Comparison of ENCODE assay signal across 10 cellular contexts in genomic region chr21:43734131-43734634, GRCh38. TPM values are rescaled to one million over a fixed set of nuclear protein-coding genes. Genes with fewer than 3 reads are reported as not detected.
DNase-seq lines count a peak whose midpoint lies in the region; ATAC-seq, FAIRE-seq and TF ChIP-seq lines count a peak whose summit lies in the region.
"Had no signal": no experiment of that assay in that cellular context is flagged by ENCODE, and none has a peak within 500 bp of the region (broad histone marks: within the 10 kb centered on the region; RNA-seq: fewer than 3 reads in every experiment).

No MANE protein-coding gene starts in this region.

- no peak overlapping the region for H3K4me3 Mint-ChIP-seq in activated naive CD8-positive, alpha-beta T cell treated with anti-CD3 and anti-CD28 coated beads, Interleukin-2, amount 50 U/mL, for 24 hours
- H3K4me3 Mint-ChIP-seq: T-helper 1 cell treated with Interleukin-12 subunit alpha and Interleukin-12 subunit beta and Interleukin-4 antibody, amounts not matched to agents 30 μg/mL and 1 μg/mL, for 36 hours had no signal

- H3K27me3 ChIP-seq in layer of hippocampus (ENCODE audit: control insufficient read depth, insufficient read depth, low read length) (no peaks in the 10 kb centered on the region), thymus (ENCODE audit: control insufficient read depth, insufficient read depth) (no peaks in the 10 kb centered on the region)

- no peak for FAIRE-seq in GM12891 (lab: Jason Lieb, UNC)
- FAIRE-seq: islet of Langerhans had no signal

- H3K4me1 ChIP-seq in thymus (ENCODE audit: control insufficient read depth, insufficient read depth, low read length) = peaks cover 23% of the 10 kb centered on the region

- H3K4me3 ChIP-seq in thymus (ENCODE audit: low read length) = no peak overlapping the region

- peaks cover 37% of the 10 kb centered on the region for H3K4me1 Mint-ChIP-seq in activated naive CD8-positive, alpha-beta T cell treated with anti-CD3 and anti-CD28 coated beads, Interleukin-2, amount 50 U/mL, for 24 hours

- no peak overlapping the region for H3K27ac Mint-ChIP-seq in activated naive CD8-positive, alpha-beta T cell treated with anti-CD3 and anti-CD28 coated beads, Interleukin-2, amount 50 U/mL, for 24 hours
- H3K27ac Mint-ChIP-seq: T-helper 1 cell treated with Interleukin-12 subunit alpha and Interleukin-12 subunit beta and Interleukin-4 antibody, amounts not matched to agents 30 μg/mL and 1 μg/mL, for 36 hours had no signal

- H3K27ac ChIP-seq in layer of hippocampus (ENCODE audit: low read depth, low read length) = peak overlapping the region; percentile 72
- peak overlapping the region; percentile 70 for H3K27ac ChIP-seq in thymus (ENCODE audit: low read depth)

- DNase-seq in activated CD8-positive, alpha-beta memory T cell treated with anti-CD3 and anti-CD28 coated beads, Interleukin-2, amount 50 U/mL, for 4 hours = peak; percentile 33
- DNase-seq in activated CD8-positive, alpha-beta memory T cell treated with anti-CD3 and anti-CD28 coated beads for 24 hours = no peak
- DNase-seq in activated naive CD8-positive, alpha-beta T cell treated with anti-CD3 and anti-CD28 coated beads, Interleukin-2, amount 50 U/mL, for 24 hours = no peak
- no peak for DNase-seq in GM12891 (ENCODE audit: insufficient read length, low spot score)

- no peak for TF ChIP-seq POLR2A in GM12891 (IDR thresholded peaks at IDR 0.05; ENCODE audit: low read depth, low read length)

- H3K9me3 Mint-ChIP-seq in activated naive CD8-positive, alpha-beta T cell treated with anti-CD3 and anti-CD28 coated beads, Interleukin-2, amount 50 U/mL, for 24 hours = no peaks in the 10 kb centered on the region
- H3K9me3 Mint-ChIP-seq: T-helper 1 cell treated with Interleukin-12 subunit alpha and Interleukin-12 subunit beta and Interleukin-4 antibody, amounts not matched to agents 30 μg/mL and 1 μg/mL, for 36 hours had no signal

- H3K36me3 Mint-ChIP-seq in activated naive CD8-positive, alpha-beta T cell treated with anti-CD3 and anti-CD28 coated beads, Interleukin-2, amount 50 U/mL, for 24 hours (ENCODE audit: low read depth) = peaks cover 17% of the 10 kb centered on the region

- no peaks in the 10 kb centered on the region for H3K27me3 Mint-ChIP-seq in activated naive CD8-positive, alpha-beta T cell treated with anti-CD3 and anti-CD28 coated beads, Interleukin-2, amount 50 U/mL, for 24 hours

- 69% methylated on average over 17 of the region's 17 CpGs for WGBS in thymus

- no peaks in the 10 kb centered on the region for H3K9me3 ChIP-seq in thymus (ENCODE audit: control insufficient read depth)

- no peaks in the 10 kb centered on the region for H3K36me3 ChIP-seq in thymus (ENCODE audit: control insufficient read depth, insufficient read depth)

- peak; percentile 72 for ATAC-seq in activated naive CD8-positive, alpha-beta T cell treated with anti-CD3 and anti-CD28 coated beads, Interleukin-2, amount 50 U/mL, for 24 hours
- no peak for ATAC-seq in GM19467 (IDR thresholded peaks at IDR 0.05; ENCODE audit: unreplicated experiment)
- ATAC-seq in SK-N-SH treated with all-trans-retinoic acid at 6 μM for 48 hours = no peak

TF ChIP-seq in SK-N-SH treated with all-trans-retinoic acid at 6 μM for 48 hours, 23 proteins besides CTCF, POLR2A, EP300 and RAD21 (continues in another document):
- no peak for TF ChIP-seq CREB5 (CRISPR knock-in tag; IDR thresholded peaks at IDR 0.05; ENCODE audit: low read depth)
- no peak for TF ChIP-seq ARNTL (CRISPR knock-in tag; IDR thresholded peaks at IDR 0.05; ENCODE audit: borderline replicate concordance, low read depth)
- TF ChIP-seq ZFP30 (CRISPR knock-in tag; IDR thresholded peaks at IDR 0.05) = no peak
- TF ChIP-seq POU6F1 (CRISPR knock-in tag; IDR thresholded peaks at IDR 0.05; ENCODE audit: borderline replicate concordance, low read depth) = no peak
- no peak for TF ChIP-seq BACH2 (CRISPR knock-in tag; IDR thresholded peaks at IDR 0.05; ENCODE audit: borderline replicate concordance)
- no peak for TF ChIP-seq PPARA (CRISPR knock-in tag; IDR thresholded peaks at IDR 0.05; ENCODE audit: borderline replicate concordance)
- no peak for TF ChIP-seq ZC3H10 (CRISPR knock-in tag; IDR thresholded peaks at IDR 0.05)
- TF ChIP-seq OSR1 (CRISPR knock-in tag; IDR thresholded peaks at IDR 0.05) = no peak

TF ChIP-seq in GM12891, 5 proteins besides CTCF, POLR2A, EP300 and RAD21:
- TF ChIP-seq POU2F2 (IDR thresholded peaks at IDR 0.05; ENCODE audit: low read depth, low read length) = no peak
- TF ChIP-seq PAX5 (IDR thresholded peaks at IDR 0.05; ENCODE audit: insufficient read depth, low read length, severe bottlenecking) = no peak
- TF ChIP-seq POLR2AphosphoS5 (IDR thresholded peaks at IDR 0.05; ENCODE audit: low read depth, low read length) = no peak
- no peak for TF ChIP-seq TAF1 (IDR thresholded peaks at IDR 0.05; ENCODE audit: low read depth, low read length)
- no peak for TF ChIP-seq SPI1 (IDR thresholded peaks at IDR 0.05; ENCODE audit: low read depth, low read length)
TF ChIP-seq in GM12891: peak in this region for 0.

RNA-seq across cellular contexts. Expression of gene PDXK, which starts 15.3 kb away (rescaled TPM):
- 59.0 TPM for polyA plus RNA-seq in thymus
- polyA plus RNA-seq in GM12891 (2012; ENCODE audit: low read depth, missing spikeins) = 49.5 TPM

RNA-seq across cellular contexts. Expression of gene CSTB, which starts 41.9 kb away (rescaled TPM):
- 198 TPM for polyA plus RNA-seq in thymus
- 46.0 TPM for polyA plus RNA-seq in GM12891 (2012; ENCODE audit: low read depth, missing spikeins)

RNA-seq across cellular contexts. Expression of gene RRP1, which starts 55.2 kb away (rescaled TPM):
- 16.3 TPM for polyA plus RNA-seq in thymus
- polyA plus RNA-seq in GM12891 (2012; ENCODE audit: low read depth, missing spikeins) = 26.4 TPM
